ENCODE assay signal across 16 cellular contexts in genomic region chr1:13764533-13764932, GRCh38.
DNase-seq lines count a peak whose midpoint lies in the region; ATAC-seq and TF ChIP-seq lines count a peak whose summit lies in the region.
"Had no signal": no experiment of that assay in that cellular context is flagged by ENCODE, and none has a peak within 500 bp of the region (broad histone marks: within the 10 kb centered on the region; RNA-seq: fewer than 3 reads in every experiment).

No MANE protein-coding gene starts in this region.

- H3K27ac Mint-ChIP-seq in CD8-positive, alpha-beta T cell, result peak overlapping the region; percentile 28
- peak overlapping the region; percentile 77 for H3K27ac Mint-ChIP-seq in osteocyte (ENCODE audit: unreplicated experiment)
- H3K27ac Mint-ChIP-seq: stimulated activated naive CD8-positive, alpha-beta T cell treated with anti-CD3 and anti-CD28 coated beads, Interleukin-15, Interleukin-2, amounts not matched to agents 100 ng/mL and 50 ng/mL, for 24 hours had no signal

- H3K4me3 Mint-ChIP-seq in CD8-positive, alpha-beta T cell, result no peak overlapping the region
- peak overlapping the region; percentile 58 for H3K4me3 Mint-ChIP-seq in osteocyte (ENCODE audit: unreplicated experiment)
- H3K4me3 Mint-ChIP-seq: stimulated activated naive CD8-positive, alpha-beta T cell treated with anti-CD3 and anti-CD28 coated beads, Interleukin-15, Interleukin-2, amounts not matched to agents 100 ng/mL and 50 ng/mL, for 24 hours had no signal

- H3K27me3 Mint-ChIP-seq in CD8-positive, alpha-beta T cell (ENCODE audit: low read depth), result no peaks in the 10 kb centered on the region
- no peaks in the 10 kb centered on the region for H3K27me3 Mint-ChIP-seq in osteocyte (ENCODE audit: unreplicated experiment)
- H3K27me3 Mint-ChIP-seq: stimulated activated naive CD8-positive, alpha-beta T cell treated with anti-CD3 and anti-CD28 coated beads, Interleukin-15, Interleukin-2, amounts not matched to agents 100 ng/mL and 50 ng/mL, for 24 hours; T-cell had no signal

- no peak for TF ChIP-seq CTCF in CD8-positive, alpha-beta T cell (IDR thresholded peaks at IDR 0.05)
- TF ChIP-seq CTCF in fibroblast of villous mesenchyme (IDR thresholded peaks at IDR 0.05; ENCODE audit: insufficient read depth, low read depth, low read length) (no peak), osteocyte (IDR thresholded peaks at IDR 0.05) (no peak), left lung (IDR thresholded peaks at IDR 0.05) (no peak), right atrium auricular region (IDR thresholded peaks at IDR 0.05) (no peak)

- DNase-seq in CD8-positive, alpha-beta T cell, result no peak
- peak; percentile 47 to 52 for DNase-seq in SJCRH30
- DNase-seq in fibroblast of villous mesenchyme (ENCODE audit: low read depth), result peak; percentile 53
- no peak for DNase-seq in osteocyte (ENCODE audit: extremely low spot score, unreplicated experiment)
- DNase-seq in left lung, result no peak
- DNase-seq in activated gamma-delta T cell (lab: John Stamatoyannopoulos, UW), result no peak
- DNase-seq in right atrium auricular region (ENCODE audit: low spot score), result no peak
- DNase-seq: activated CD4-positive, alpha-beta T cell treated with anti-CD3 and anti-CD28 coated beads, Interleukin-2, amount 50 U/mL, for 4 hours; activated naive CD4-positive, alpha-beta T cell; COR-L47; left cardiac atrium; NCI-H226; stimulated activated CD4-positive, alpha-beta T cell treated with anti-CD3 and anti-CD28 coated beads, Interleukin-4, amount 100 ng/mL, for 1 hour had no signal

- H3K4me1 ChIP-seq in CD8-positive, alpha-beta T cell (ENCODE audit: insufficient read depth, low read length), result peaks cover 58% of the 10 kb centered on the region
- H3K4me1 ChIP-seq in SJCRH30, result peaks cover 24% of the 10 kb centered on the region
- peaks cover 13 to 75% of the 10 kb centered on the region in 2 donors for H3K4me1 ChIP-seq in left lung
- peaks cover 0 to 50% of the 10 kb centered on the region in 2 donors for H3K4me1 ChIP-seq in right atrium auricular region

- H3K9me3 Mint-ChIP-seq in CD8-positive, alpha-beta T cell, result no peaks in the 10 kb centered on the region
- no peaks in the 10 kb centered on the region for H3K9me3 Mint-ChIP-seq in osteocyte (ENCODE audit: unreplicated experiment)
- H3K9me3 Mint-ChIP-seq: stimulated activated naive CD8-positive, alpha-beta T cell treated with anti-CD3 and anti-CD28 coated beads, Interleukin-15, Interleukin-2, amounts not matched to agents 100 ng/mL and 50 ng/mL, for 24 hours; T-cell had no signal

- CTCF ChIA-PET in CD8-positive, alpha-beta T cell (lab: Charles Lee), result interaction anchor here (0.7 to 1.4 kb wide), 8 partner anchors 8 to 99 kb away, joined by 3 to 6 read pairs (median 3); no protein-coding TSS in a partner anchor

- peaks cover 46% of the 10 kb centered on the region for H3K36me3 Mint-ChIP-seq in CD8-positive, alpha-beta T cell
- peaks cover 3% of the 10 kb centered on the region for H3K36me3 Mint-ChIP-seq in osteocyte (ENCODE audit: unreplicated experiment)

- H3K4me1 Mint-ChIP-seq in CD8-positive, alpha-beta T cell (ENCODE audit: low read depth), result peaks cover 84% of the 10 kb centered on the region
- H3K4me1 Mint-ChIP-seq in osteocyte (ENCODE audit: unreplicated experiment), result peaks cover 82% of the 10 kb centered on the region

- no peaks in the 10 kb centered on the region for H3K27me3 ChIP-seq in CD8-positive, alpha-beta T cell (ENCODE audit: insufficient read depth, low read length)
- H3K27me3 ChIP-seq in SJCRH30 (no peaks in the 10 kb centered on the region), left lung (no peaks in the 10 kb centered on the region), right atrium auricular region (no peaks in the 10 kb centered on the region)

- peaks cover 3% of the 10 kb centered on the region for H3K36me3 ChIP-seq in CD8-positive, alpha-beta T cell (ENCODE audit: insufficient read depth, low read length)
- H3K36me3 ChIP-seq in SJCRH30, result 0 out of 2 replicates have a peak, but pooled peaks cover 2% of the 10 kb centered on the region
- no peaks in the 10 kb centered on the region for H3K36me3 ChIP-seq in left lung
- H3K36me3 ChIP-seq in right atrium auricular region, result no peaks in the 10 kb centered on the region

- H3K4me3 ChIP-seq in CD8-positive, alpha-beta T cell (ENCODE audit: low read depth, low read length), result no peak overlapping the region
- no peak overlapping the region for H3K4me3 ChIP-seq in SJCRH30
- peak overlapping the region; percentile 14 for H3K4me3 ChIP-seq in fibroblast of villous mesenchyme (ENCODE audit: low read depth, low read length)
- H3K4me3 ChIP-seq in left lung, result no peak overlapping the region
- H3K4me3 ChIP-seq in right atrium auricular region, result no peak overlapping the region

- H3K27ac ChIP-seq in CD8-positive, alpha-beta T cell (ENCODE audit: low read depth, low read length), result no peak overlapping the region
- H3K27ac ChIP-seq in SJCRH30, result no peak overlapping the region
- no peak overlapping the region for H3K27ac ChIP-seq in left lung
- no peak overlapping the region for H3K27ac ChIP-seq in right atrium auricular region

- ATAC-seq in CD8-positive, alpha-beta T cell, result no peak
- ATAC-seq in left lung (no peak), HG03520 (IDR thresholded peaks at IDR 0.05; ENCODE audit: unreplicated experiment) (no peak)

- H3K9me3 ChIP-seq in CD8-positive, alpha-beta T cell (ENCODE audit: low read length), result no peaks in the 10 kb centered on the region
- H3K9me3 ChIP-seq in SJCRH30 (replicated peaks), result no peaks in the 10 kb centered on the region
- H3K9me3 ChIP-seq in left lung, result no peaks in the 10 kb centered on the region
- no peaks in the 10 kb centered on the region for H3K9me3 ChIP-seq in right atrium auricular region

- POLR2A ChIA-PET in CD8-positive, alpha-beta T cell (lab: Charles Lee), result interaction anchor here (2.0 kb wide), 1 partner anchor 15 kb away, joined by 12 read pairs; no protein-coding TSS in a partner anchor

- intact Hi-C loops in CD8-positive, alpha-beta T cell (cut with DNase I, micrococcal nuclease), result no loop called here
- intact Hi-C loops in left lung (cut with DNase I), result no loop called here

Comparison
In these comparisons a context has a peak if more than half of its experiments do, and no peak if none do; other contexts are left out.
1. DNase-seq: peak in SJCRH30 (2 of 2) and fibroblast of villous mesenchyme (single experiment); none in CD8-positive, alpha-beta T cell (0 of 7), osteocyte (single experiment), left lung (0 of 2), activated gamma-delta T cell (single experiment) and right atrium auricular region (single experiment).